ENCODE assay signal across 8 cellular contexts in the genomic region with DNA sequence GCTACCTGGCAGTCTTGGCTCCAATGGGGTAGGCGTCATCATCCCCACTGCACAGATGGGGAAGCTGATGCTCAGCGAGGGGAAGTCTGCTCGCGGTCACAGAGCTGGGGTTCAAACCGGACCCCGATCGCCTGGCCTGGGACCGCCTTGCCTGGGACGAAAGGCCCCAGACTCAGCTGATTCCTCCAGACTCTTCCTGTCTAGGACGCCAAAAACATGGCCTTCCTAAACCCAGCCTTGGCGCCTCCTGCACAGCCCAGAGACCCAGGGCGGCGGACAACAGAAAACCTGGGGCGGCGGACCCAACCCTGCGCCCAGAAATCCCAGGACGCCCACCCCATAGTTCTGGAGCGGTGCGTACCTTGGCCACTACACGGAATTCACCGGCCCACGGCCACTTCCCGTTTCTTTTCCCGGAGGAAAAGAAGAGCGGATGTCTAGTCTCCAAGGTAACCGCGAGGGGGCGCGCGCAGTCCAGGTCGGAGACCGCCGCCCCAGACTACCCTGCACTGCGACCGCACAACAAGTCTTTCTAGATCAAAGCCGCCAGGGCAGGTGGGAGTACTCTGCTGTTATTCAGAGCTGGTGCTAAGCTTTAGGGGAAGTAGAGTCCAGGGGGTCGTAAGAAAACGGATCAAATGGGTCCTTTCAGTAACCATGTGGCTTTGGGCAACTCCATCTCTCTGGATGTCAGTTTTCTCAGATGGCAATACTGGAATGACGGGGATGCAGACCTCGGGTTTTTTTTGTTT. TPM values are rescaled to one million over a fixed set of nuclear protein-coding genes. Genes with fewer than 3 reads are reported as not detected.
DNase-seq lines count a peak whose midpoint lies in the region; ATAC-seq and TF ChIP-seq lines count a peak whose summit lies in the region.

No MANE protein-coding gene starts in this region.

- no peaks in the 10 kb centered on the region for H3K36me3 Mint-ChIP-seq in activated CD4-positive, alpha-beta memory T cell treated with anti-CD3 and anti-CD28 coated beads for 36 hours

- intact Hi-C loops in activated CD4-positive, alpha-beta memory T cell treated with anti-CD3 and anti-CD28 coated beads for 36 hours (cut with micrococcal nuclease) = loop anchor here (1.0 to 5.0 kb wide), 4 partner anchors 59 to 387 kb away; a partner anchor contains a TSS

- H3K9me3 Mint-ChIP-seq in activated CD4-positive, alpha-beta memory T cell treated with anti-CD3 and anti-CD28 coated beads for 36 hours = no peaks in the 10 kb centered on the region

- no peaks in the 10 kb centered on the region for H3K36me3 ChIP-seq in lung (ENCODE audit: control insufficient read depth in 2 of 2, insufficient read depth in 2 of 2, low read length in 2 of 2)

- WGBS in lung, 2 donors = 4 to 8% methylated on average over 40 of the region's 40 CpGs

- H3K27ac Mint-ChIP-seq in activated CD4-positive, alpha-beta memory T cell treated with anti-CD3 and anti-CD28 coated beads for 36 hours = no peak overlapping the region

- H3K9me3 ChIP-seq in lung (ENCODE audit: control insufficient read depth in 2 of 2, insufficient read depth in 1 of 2, low read length in 1 of 2) = no peaks in the 10 kb centered on the region

- peak; percentile 65 for TF ChIP-seq CTCF in lung (IDR thresholded peaks at IDR 0.05; ENCODE audit: control extremely low read depth, extremely low read depth)

- H3K4me3 Mint-ChIP-seq in activated CD4-positive, alpha-beta memory T cell treated with anti-CD3 and anti-CD28 coated beads for 36 hours = peak overlapping the region; percentile 57

- ATAC-seq in HG02970 (IDR thresholded peaks at IDR 0.05; ENCODE audit: low FRiP score, unreplicated experiment) (peak; percentile 60), lung (ENCODE audit: insufficient read depth, low FRiP score) (peak; percentile 84)

- DNase-seq in NCI-H2196 (lab: John Stamatoyannopoulos, UW; ENCODE audit: unreplicated experiment) = peak; percentile 10
- DNase-seq in NCI-H2196 treated with DMSO at 0.1 percent for 48 hours (lab: John Stamatoyannopoulos, UW; ENCODE audit: unreplicated experiment) = no peak
- DNase-seq in NCI-H345 treated with DMSO at 0.1 percent for 48 hours (lab: John Stamatoyannopoulos, UW; ENCODE audit: unreplicated experiment) = peak; percentile 47
- DNase-seq in activated CD4-positive, alpha-beta memory T cell treated with anti-CD3 and anti-CD28 coated beads for 36 hours = peak; percentile 75
- peak; percentile 42 for DNase-seq in effector CD8-positive, alpha-beta T cell (lab: John Stamatoyannopoulos, UW)
- peak; percentile 51 for DNase-seq in lung (ENCODE audit: low spot score)
- peak; percentile 18 to 36 (median 30) for DNase-seq in stimulated activated CD4-positive, alpha-beta T cell treated with anti-CD3 and anti-CD28 coated beads, TNF-alpha, amount 100 ng/mL, for 4 hours (ENCODE audit: low read depth in 3 of 3)

- no peaks in the 10 kb centered on the region for H3K27me3 ChIP-seq in lung (ENCODE audit: control insufficient read depth, insufficient read depth)

- peaks cover 47% of the 10 kb centered on the region for H3K27me3 Mint-ChIP-seq in activated CD4-positive, alpha-beta memory T cell treated with anti-CD3 and anti-CD28 coated beads for 36 hours

- H3K4me1 ChIP-seq in lung (ENCODE audit: control insufficient read depth in 2 of 2, insufficient read depth in 2 of 2, low read length in 2 of 2) = peaks cover 0 to 2% of the 10 kb centered on the region in 2 donors

- H3K4me3 ChIP-seq in lung = peak overlapping the region; percentile 29

- H3K4me1 Mint-ChIP-seq in activated CD4-positive, alpha-beta memory T cell treated with anti-CD3 and anti-CD28 coated beads for 36 hours (ENCODE audit: low read depth) = peaks cover 4% of the 10 kb centered on the region

- CTCF ChIA-PET in activated CD4-positive, alpha-beta memory T cell treated with anti-CD3 and anti-CD28 coated beads for 36 hours (lab: Charles Lee) = interaction anchor here (0.6 to 2.6 kb wide), 32 partner anchors 9 to 468 kb away, joined by 3 to 22 read pairs (median 4); a partner anchor contains a TSS

- POLR2A ChIA-PET in activated CD4-positive, alpha-beta memory T cell treated with anti-CD3 and anti-CD28 coated beads for 36 hours (lab: Charles Lee) = no interaction called here

- H3K27ac ChIP-seq in lung (ENCODE audit: low read depth in 1 of 2, low read length in 1 of 2) = peak overlapping the region in 1 of 2 donors; percentile 13

RNA-seq across cellular contexts. Expression of a gene that starts 4.9 kb away (rescaled TPM):
- under 1 TPM; 0.02 to 0.14 TPM for total RNA-seq in activated CD4-positive, alpha-beta memory T cell treated with anti-CD3 and anti-CD28 coated beads for 36 hours
- total RNA-seq in lung = 1 to 10 TPM; 1.9 to 4.8 TPM
- under 1 TPM; 0.22 to 0.25 TPM for polyA plus RNA-seq in lung

RNA-seq across cellular contexts. Expression of a gene that starts 29.7 kb away (rescaled TPM):
- total RNA-seq in activated CD4-positive, alpha-beta memory T cell treated with anti-CD3 and anti-CD28 coated beads for 36 hours = 1 to 10 TPM in 1 of 2 experiments, under 1 TPM in 1; 0.90 to 1.3 TPM
- total RNA-seq in lung = 1 to 10 TPM in 1 of 2 donors, under 1 TPM in 1; 0.89 to 1.9 TPM
- polyA plus RNA-seq in lung = 1 to 10 TPM in 1 of 2 donors, under 1 TPM in 1; 0.76 to 2.9 TPM

RNA-seq across cellular contexts. Expression of a gene that starts 57.5 kb away (rescaled TPM):
- 10 to 100 TPM; 34.7 to 34.9 TPM for total RNA-seq in activated CD4-positive, alpha-beta memory T cell treated with anti-CD3 and anti-CD28 coated beads for 36 hours
- 10 to 100 TPM; 27.0 to 55.2 TPM for total RNA-seq in lung
- 10 to 100 TPM; 10.6 to 13.3 TPM for polyA plus RNA-seq in lung
